ENCODE assay signal across 8 cellular contexts in genomic region chr1:92832537-92833160, GRCh38. TPM values are rescaled to one million over a fixed set of nuclear protein-coding genes. Genes with fewer than 3 reads are reported as not detected.
A peak's percentile ranks its signal among the peaks of the same experiment; 100 is the strongest.
DNase-seq lines count a peak whose midpoint lies in the region; ATAC-seq and TF ChIP-seq lines count a peak whose summit lies in the region.

No MANE protein-coding gene starts in this region.

- H3K4me1 ChIP-seq in OCI-LY3 (ENCODE audit: low read length) (peaks cover 28% of the 10 kb centered on the region), endocrine pancreas (ENCODE audit: control insufficient read depth, insufficient read depth, low read length) (peaks cover 15% of the 10 kb centered on the region)
- H3K4me1 ChIP-seq in naive thymus-derived CD4-positive, alpha-beta T cell (ENCODE audit: control insufficient read depth in 2 of 2, insufficient read depth in 2 of 2, low read length in 2 of 2): peaks cover 18 to 36% of the 10 kb centered on the region in 2 donors

- peak overlapping the region; percentile 94 to 100 (median 98) for H3K4me3 Mint-ChIP-seq in naive thymus-derived CD4-positive, alpha-beta T cell

- peak overlapping the region; percentile 98 for H3K9ac ChIP-seq in OCI-LY3 (ENCODE audit: low read length)
- peak overlapping the region; percentile 87 for H3K9ac ChIP-seq in endocrine pancreas (ENCODE audit: control insufficient read depth, insufficient read depth, low read length)

- DNase-seq in NCI-H2227 (lab: John Stamatoyannopoulos, UW; ENCODE audit: unreplicated experiment): peak; percentile 45
- DNase-seq in NCI-H2227 treated with DMSO at 0.1 percent for 48 hours (lab: John Stamatoyannopoulos, UW): no peak
- no peak for DNase-seq in naive thymus-derived CD4-positive, alpha-beta T cell
- no peak for DNase-seq in NCI-H2196 (lab: John Stamatoyannopoulos, UW; ENCODE audit: unreplicated experiment)

- H3K27ac Mint-ChIP-seq in naive thymus-derived CD4-positive, alpha-beta T cell: peak overlapping the region; percentile 98 to 100 (median 99)

- peak overlapping the region; percentile 63 for H3K27ac ChIP-seq in OCI-LY3 (ENCODE audit: low read length)
- peak overlapping the region; percentile 94 for H3K27ac ChIP-seq in naive thymus-derived CD4-positive, alpha-beta T cell (ENCODE audit: low read depth, low read length)

- intact Hi-C loops in naive thymus-derived CD4-positive, alpha-beta T cell (cut with micrococcal nuclease): loop anchor here (1.0 to 10.0 kb wide), 19 partner anchors 26 to 1810 kb away; partner anchors contain the start of genes ABCD3 (in 2 of the 2), DR1 (in 2 of the 2), BTBD8 (in 1 of the 2) and CDC7 (in 1 of the 2)

- peaks cover 36 to 61% (median 51%) of the 10 kb centered on the region in 7 donors for H3K4me1 Mint-ChIP-seq in naive thymus-derived CD4-positive, alpha-beta T cell

- ATAC-seq in naive thymus-derived CD4-positive, alpha-beta T cell: no peak
- no peak for ATAC-seq in GM18520 (IDR thresholded peaks at IDR 0.05; ENCODE audit: unreplicated experiment)
- ATAC-seq in HG02884 (IDR thresholded peaks at IDR 0.05; ENCODE audit: unreplicated experiment): no peak

- peaks cover 0 to 5% (median 0%) of the 10 kb centered on the region in 5 donors for H3K27me3 Mint-ChIP-seq in naive thymus-derived CD4-positive, alpha-beta T cell

- no peaks in the 10 kb centered on the region for H3K9me3 ChIP-seq in OCI-LY3 (ENCODE audit: insufficient read depth, low read length)
- no peaks in the 10 kb centered on the region for H3K9me3 ChIP-seq in endocrine pancreas (ENCODE audit: control insufficient read depth, low read length)
- H3K9me3 ChIP-seq in naive thymus-derived CD4-positive, alpha-beta T cell (ENCODE audit: control insufficient read depth in 2 of 3, low read length in 3 of 3): no peaks in the 10 kb centered on the region

- no peaks in the 10 kb centered on the region for H3K27me3 ChIP-seq in OCI-LY3 (ENCODE audit: low read depth, low read length)
- no peaks in the 10 kb centered on the region for H3K27me3 ChIP-seq in endocrine pancreas (ENCODE audit: control insufficient read depth, insufficient read depth, low read length)
- H3K27me3 ChIP-seq in naive thymus-derived CD4-positive, alpha-beta T cell (ENCODE audit: control insufficient read depth in 2 of 2, insufficient read depth in 2 of 2, low read length in 2 of 2): no peaks in the 10 kb centered on the region

- peaks cover 54% of the 10 kb centered on the region for H4K20me1 ChIP-seq in OCI-LY3 (ENCODE audit: insufficient read depth, low read length)

- H2AFZ ChIP-seq in OCI-LY3 (ENCODE audit: low read depth, low read length): no peak overlapping the region

- POLR2A ChIA-PET in naive thymus-derived CD4-positive, alpha-beta T cell (lab: Charles Lee): interaction anchor here (0.6 to 2.4 kb wide), 24 partner anchors 8 to 1046 kb away, joined by 3 to 28 read pairs (median 4); partner anchors contain the start of genes DIPK1A, DNTTIP2, DR1 and EVI5

- peaks cover 59% of the 10 kb centered on the region for H3K79me2 ChIP-seq in OCI-LY3 (ENCODE audit: low read length)

- TF ChIP-seq CTCF in OCI-LY3 (IDR thresholded peaks at IDR 0.05; ENCODE audit: low read depth, low read length): no peak

- CTCF ChIA-PET in naive thymus-derived CD4-positive, alpha-beta T cell (lab: Charles Lee): interaction anchor here (0.7 to 1.9 kb wide), 11 partner anchors 9 to 340 kb away, joined by 3 to 12 read pairs (median 3); partner anchors contain the start of gene DIPK1A

- H3K4me3 ChIP-seq in OCI-LY3 (ENCODE audit: low read length) (peak overlapping the region; percentile 84), endocrine pancreas (ENCODE audit: control insufficient read depth, insufficient read depth, low read length) (peak overlapping the region; percentile 95)
- peak overlapping the region; percentile 94 for H3K4me3 ChIP-seq in naive thymus-derived CD4-positive, alpha-beta T cell (ENCODE audit: low read length)

- H3K36me3 Mint-ChIP-seq in naive thymus-derived CD4-positive, alpha-beta T cell: peaks cover 11 to 41% (median 26%) of the 10 kb centered on the region in 5 donors

- H3K36me3 ChIP-seq in OCI-LY3 (replicated peaks; ENCODE audit: low read depth, low read length) (peaks cover 39% of the 10 kb centered on the region), endocrine pancreas (ENCODE audit: control insufficient read depth, insufficient read depth, low read length) (peaks cover 7% of the 10 kb centered on the region)
- peaks cover 0 to 34% (median 21%) of the 10 kb centered on the region in 3 experiments for H3K36me3 ChIP-seq in naive thymus-derived CD4-positive, alpha-beta T cell (ENCODE audit: control insufficient read depth in 2 of 3, insufficient read depth in 3 of 3, low read length in 3 of 3)

- H3K9me3 Mint-ChIP-seq in naive thymus-derived CD4-positive, alpha-beta T cell: peaks cover 0 to 7% (median 0%) of the 10 kb centered on the region in 11 donors

- H3K4me2 ChIP-seq in OCI-LY3 (ENCODE audit: low read length): peak overlapping the region; percentile 91

RNA-seq across cellular contexts. Expression of gene RPL5, which starts 0.8 kb away (rescaled TPM):
- total RNA-seq in naive thymus-derived CD4-positive, alpha-beta T cell: 1,000 to 10,000 TPM in 4 of 5 experiments, 100 to 1,000 TPM in 1; 764 to 1,693 (median 1,596) TPM
- polyA plus RNA-seq in naive thymus-derived CD4-positive, alpha-beta T cell: 1,000 to 10,000 TPM; 3,012 to 3,358 TPM

RNA-seq across cellular contexts. Expression of gene EVI5, which starts 47.7 kb away (rescaled TPM):
- 10 to 100 TPM in 1 of 5 experiments, 1 to 10 TPM in 3, under 1 TPM in 1; 0.97 to 12.3 (median 2.2) TPM for total RNA-seq in naive thymus-derived CD4-positive, alpha-beta T cell
- polyA plus RNA-seq in naive thymus-derived CD4-positive, alpha-beta T cell: under 1 TPM; 0.20 to 0.33 TPM
